8 cellular contexts compared by ENCODE assay signal in the genomic region with DNA sequence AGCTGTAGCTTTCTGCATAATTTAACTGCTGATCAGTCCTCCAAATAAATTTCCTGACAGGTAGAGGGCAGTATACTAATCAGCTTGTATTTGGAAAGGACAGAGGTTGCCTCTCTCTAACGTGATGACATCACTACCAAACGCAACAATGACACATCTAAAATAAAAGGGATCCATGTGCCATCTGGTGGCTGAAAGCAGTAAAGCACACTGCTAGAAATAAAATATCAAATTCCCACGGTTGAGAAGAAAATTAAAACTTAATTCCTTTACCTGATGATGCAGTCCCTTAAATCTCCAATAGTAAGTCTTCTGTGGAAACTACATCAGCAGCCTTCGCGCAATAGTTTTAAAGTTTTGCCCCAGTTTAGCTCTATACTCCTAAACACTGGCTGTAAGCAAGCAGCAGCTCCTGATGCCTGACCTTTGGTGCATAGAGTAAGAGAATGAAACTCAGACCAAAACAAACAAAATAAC. TPM values are rescaled to one million over a fixed set of nuclear protein-coding genes. Genes with fewer than 3 reads are reported as not detected.
A peak's percentile ranks its signal among the peaks of the same experiment; 100 is the strongest.
DNase-seq lines count a peak whose midpoint lies in the region; ATAC-seq and TF ChIP-seq lines count a peak whose summit lies in the region.

No MANE protein-coding gene starts in this region.

- H3K27me3 Mint-ChIP-seq in neural crest cell (ENCODE audit: low read depth): no peaks in the 10 kb centered on the region

- 26% methylated on average over 5 of the region's 5 CpGs for WGBS in suprapubic skin

- peaks cover 24% of the 10 kb centered on the region for H3K36me3 Mint-ChIP-seq in neural crest cell (ENCODE audit: low read depth)

- peak overlapping the region; percentile 96 for H3K27ac Mint-ChIP-seq in neural crest cell (ENCODE audit: unreplicated experiment)

- intact Hi-C loops in Panc1 (cut with micrococcal nuclease; ENCODE audit: unreplicated experiment): loop anchor here (5.0 kb wide), 1 partner anchor 342 kb away; a partner anchor contains a TSS

- POLR2A ChIA-PET in Panc1 (lab: Charles Lee): interaction anchor here (0.5 kb wide), 1 partner anchor 18 kb away, joined by 3 read pairs; no protein-coding TSS in a partner anchor

- H3K27me3 ChIP-seq in Panc1 (ENCODE audit: control insufficient read depth, insufficient read depth, low read length): no peaks in the 10 kb centered on the region
- no peaks in the 10 kb centered on the region for H3K27me3 ChIP-seq in suprapubic skin

- H3K4me3 ChIP-seq in Panc1 (ENCODE audit: low read depth in 2 of 2, low read length in 2 of 2) (no peak overlapping the region), fibroblast of pulmonary artery (replicated peaks; ENCODE audit: low read depth, low read length) (no peak overlapping the region), suprapubic skin (no peak overlapping the region)

- TF ChIP-seq POLR2A in suprapubic skin (IDR thresholded peaks at IDR 0.05): no peak

- DNase-seq in ELR (ENCODE audit: low read depth): peak; percentile 98
- DNase-seq in GOT3 (lab: John Stamatoyannopoulos, UW): peak; percentile 50
- peak; percentile 87 for DNase-seq in Panc1 (ENCODE audit: low read depth, low spot score)
- DNase-seq in activated T-cell treated with anti-CD3 and anti-CD28 coated beads, Interleukin-2, amount 50 U/mL, for 48 hours: peak; percentile 65 to 70
- peak; percentile 98 for DNase-seq in fibroblast of pulmonary artery (ENCODE audit: low read depth)
- DNase-seq in neural crest cell (ENCODE audit: low read depth, low spot score): peak; percentile 66
- DNase-seq in suprapubic skin (ENCODE audit: low spot score in 2 of 2): no peak

- peaks cover 25% of the 10 kb centered on the region for H3K4me1 Mint-ChIP-seq in neural crest cell

- in situ Hi-C loops in Panc1 (cut with HindIII; ENCODE audit: low pct_unique_long_range_greater_than_20kb, low sequenced_read_pairs): no loop called here

- TF ChIP-seq CTCF in Panc1 (IDR thresholded peaks at IDR 0.05) (peak; percentile 91), fibroblast of pulmonary artery (IDR thresholded peaks at IDR 0.05; ENCODE audit: low read length, missing control alignments) (peak; percentile 91), neural crest cell (conservative IDR thresholded peaks at IDR 0.05) (peak; percentile 98), suprapubic skin (IDR thresholded peaks at IDR 0.05) (peak; percentile 89 to 100)

- H3K27ac ChIP-seq in KOPT-K1 (ENCODE audit: low read depth, low read length, poor library complexity, severe bottlenecking): peak overlapping the region; percentile 14
- H3K27ac ChIP-seq in Panc1 (ENCODE audit: low read length): peak overlapping the region; percentile 83
- H3K27ac ChIP-seq in suprapubic skin: peak overlapping the region; percentile 69

- H3K4me1 ChIP-seq in Panc1 (ENCODE audit: control insufficient read depth, insufficient read depth, low read length) (peaks cover 12% of the 10 kb centered on the region), suprapubic skin (peaks cover 35% of the 10 kb centered on the region)

- H3K4me3 Mint-ChIP-seq in neural crest cell: no peak overlapping the region

- peak; percentile 90 for ATAC-seq in Panc1

- no TSS peak for BruUV-seq in Panc1 (replicated peaks; lab: Mats Ljungman, UMichigan)

- no peak for TF ChIP-seq EP300 in suprapubic skin (IDR thresholded peaks at IDR 0.05)

- CTCF ChIA-PET in Panc1 (lab: Charles Lee): interaction anchor here (0.6 to 1.6 kb wide), 15 partner anchors 11 to 1414 kb away, joined by 3 to 12 read pairs (median 4); a partner anchor contains a TSS

- peaks cover 5% of the 10 kb centered on the region for H3K9me3 Mint-ChIP-seq in neural crest cell

- H3K36me3 ChIP-seq in KOPT-K1 (ENCODE audit: insufficient read depth, low read length): peaks cover 100% of the 10 kb centered on the region
- peaks cover 14% of the 10 kb centered on the region for H3K36me3 ChIP-seq in Panc1 (ENCODE audit: control insufficient read depth, insufficient read depth, low read length)
- peaks cover 14% of the 10 kb centered on the region for H3K36me3 ChIP-seq in suprapubic skin

- H3K9me3 ChIP-seq in KOPT-K1 (ENCODE audit: insufficient read depth, low read length, poor library complexity, severe bottlenecking) (no peaks in the 10 kb centered on the region), Panc1 (ENCODE audit: control insufficient read depth, insufficient read depth, low read depth, low read length) (no peaks in the 10 kb centered on the region), suprapubic skin (no peaks in the 10 kb centered on the region)

RNA-seq across cellular contexts. Expression of a gene that starts 54.5 kb away (rescaled TPM):
- total RNA-seq in Panc1 (2021; ENCODE audit: unreplicated experiment) (155 TPM), neural crest cell (86.3 and 99.1 TPM in 2 replicates), suprapubic skin (100 to 1,000 TPM in 1 of 4 donors, 10 to 100 TPM in 3; 83.0 to 115 (median 95.1) TPM)
- polyA plus RNA-seq in Panc1 (2012; ENCODE audit: insufficient read length): 70.5 TPM

Comparison
In these comparisons a context has a peak if more than half of its experiments do, and no peak if none do; other contexts are left out.
1. DNase-seq: peak in ELR (single experiment), GOT3 (single experiment), Panc1 (single experiment), activated T-cell treated with anti-CD3 and anti-CD28 coated beads, Interleukin-2, amount 50 U/mL, for 48 hours (2 of 2), fibroblast of pulmonary artery (single experiment) and neural crest cell (single experiment); none in suprapubic skin (0 of 2).
2. H3K27ac ChIP-seq: peak in every context shown above with its lines; median percentile 83 in Panc1; 69 in suprapubic skin; 14 in KOPT-K1.
3. Peak in every context shown above with its lines, with median percentiles within 50 percentile points of each other: CTCF ChIP-seq.